In the genomic region with DNA sequence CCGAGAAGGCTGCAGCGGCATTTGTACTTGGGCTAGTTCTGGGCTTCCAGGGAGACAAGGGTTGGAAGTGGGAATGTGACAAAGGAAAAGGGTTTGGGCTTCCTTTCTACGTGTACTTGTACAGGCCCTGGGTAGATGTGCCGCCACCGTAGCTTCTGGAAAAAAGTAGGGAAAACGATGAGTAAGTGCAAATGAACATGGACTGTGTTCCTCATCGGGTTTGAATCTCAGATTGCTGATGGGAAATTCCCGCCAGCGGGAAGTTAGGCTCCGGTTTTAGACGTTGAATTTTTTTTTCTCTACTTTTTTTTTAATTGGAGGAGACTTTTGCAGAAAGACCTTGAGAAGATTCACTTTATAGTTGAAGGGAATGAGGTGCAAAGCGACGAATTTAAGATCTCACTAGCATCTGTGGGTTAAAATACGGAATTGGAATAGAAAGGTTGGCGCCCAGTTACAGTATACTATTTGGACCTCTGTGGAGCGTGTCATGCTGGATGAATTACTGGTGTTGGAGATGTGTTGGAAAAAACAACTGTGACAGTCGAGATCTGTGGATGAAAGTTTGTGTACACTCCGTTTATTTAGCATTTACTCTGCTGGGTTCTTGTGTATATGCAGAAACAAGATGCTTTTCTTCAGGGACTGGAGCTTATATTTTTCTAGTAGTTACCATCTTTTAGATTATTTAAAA, we compare ENCODE assay signal across 8 cellular contexts. TPM values are rescaled to one million over a fixed set of nuclear protein-coding genes. Genes with fewer than 3 reads are reported as not detected.
DNase-seq lines count a peak whose midpoint lies in the region; ATAC-seq and TF ChIP-seq lines count a peak whose summit lies in the region.

No MANE protein-coding gene starts in this region.

- no peak overlapping the region for H2BK15ac ChIP-seq in IMR-90 (ENCODE audit: low read depth, low read length)

- peak overlapping the region; percentile 84 for H2AFZ ChIP-seq in IMR-90 (replicated peaks; ENCODE audit: low read length, poor library complexity)

- H2BK5ac ChIP-seq in IMR-90 (ENCODE audit: low read depth, low read length, poor library complexity, severe bottlenecking), result peak overlapping the region; percentile 71

- dilution Hi-C loops in IMR-90 (cut with HindIII; ENCODE audit: low sequenced_read_pairs, unreplicated experiment), result no loop called here

- H3K79me1 ChIP-seq in IMR-90 (ENCODE audit: low read depth in 1 of 2, low read length in 2 of 2), result peaks cover 0 to 7% of the 10 kb centered on the region in 2 experiments; a peak in 1 of 4 replicates

- no peak for TF ChIP-seq CTCF in IMR-90 (conservative IDR thresholded peaks at IDR 0.05; ENCODE audit: low read depth, low read length)
- TF ChIP-seq CTCF in left lung (IDR thresholded peaks at IDR 0.05), result no peak
- no peak for TF ChIP-seq CTCF in thyroid gland (IDR thresholded peaks at IDR 0.05)

- TF ChIP-seq POLR2A in IMR-90 (IDR thresholded peaks at IDR 0.05; ENCODE audit: low read depth, low read length) (no peak), thyroid gland (IDR thresholded peaks at IDR 0.05) (no peak)

- no peak overlapping the region for H4K5ac ChIP-seq in IMR-90 (ENCODE audit: low read depth, low read length)

- DNase-seq in Caki2 (ENCODE audit: low read depth) (peak; percentile 37), IMR-90 (peak; percentile 56), astrocyte of the hippocampus (ENCODE audit: low read depth, low spot score) (peak; percentile 54), left lung (no peak), thyroid gland (no peak)
- no peak for DNase-seq in activated CD8-positive, alpha-beta memory T cell treated with anti-CD3 and anti-CD28 coated beads for 24 hours

- peaks cover 57% of the 10 kb centered on the region for H4K20me1 ChIP-seq in IMR-90 (ENCODE audit: insufficient read depth, low read length)

- H3K4me3 ChIP-seq in IMR-90 (ENCODE audit: insufficient read depth, low read depth, low read length) (peak overlapping the region; percentile 63), left lung (peak overlapping the region; percentile 76 to 79), thyroid gland (replicated peaks in 1 of 3) (peak overlapping the region; percentile 32 to 89 (median 46))

- POLR2A ChIA-PET in IMR-90 (lab: Charles Lee; ENCODE audit: unreplicated experiment), result no interaction called here

- no peak overlapping the region for H2BK20ac ChIP-seq in IMR-90 (ENCODE audit: low read depth, low read length)

- in situ Hi-C loops in Caki2 (cut with HindIII; ENCODE audit: low pct_unique_long_range_greater_than_20kb, low sequenced_read_pairs), result no loop called here
- in situ Hi-C loops in IMR-90 (cut with MboI; ENCODE audit: low sequenced_read_pairs), result no loop called here

- no peaks in the 10 kb centered on the region for H3K9me3 ChIP-seq in IMR-90 (ENCODE audit: control insufficient read depth, insufficient read depth, low read length)
- H3K9me3 ChIP-seq in left lung, result no peaks in the 10 kb centered on the region
- H3K9me3 ChIP-seq in thyroid gland, result no peaks in the 10 kb centered on the region

- 0% methylated on average over 9 of the region's 18 CpGs; no CpG with 5 or more reads in 1 of the 2 experiments for WGBS in IMR-90 (ENCODE audit: extremely low coverage in 2 of 2, insufficient read length in 1 of 2), 2 experiments
- WGBS in thyroid gland, 2 donors, result 2 to 5% methylated on average over 18 of the region's 18 CpGs

- H3K56ac ChIP-seq in IMR-90 (ENCODE audit: extremely low read depth, insufficient read depth, low read length), result peak overlapping the region; percentile 45; the same call in 1 of the 2 replicates

- no peaks in the 10 kb centered on the region; the same call in 1 of the 2 replicates for H3K9me1 ChIP-seq in IMR-90 (ENCODE audit: insufficient read depth, low read length)

- peaks cover 6% of the 10 kb centered on the region; the same call in 1 of the 2 replicates for H3K4me1 ChIP-seq in IMR-90 (ENCODE audit: control insufficient read depth, insufficient read depth, low read length)
- peaks cover 13 to 61% of the 10 kb centered on the region in 2 donors for H3K4me1 ChIP-seq in left lung
- H3K4me1 ChIP-seq in thyroid gland, result peaks cover 24 to 30% of the 10 kb centered on the region in 2 donors

- CTCF ChIA-PET in IMR-90 (lab: Yijun Ruan, JAX), result interaction anchor here (0.6 kb wide), 1 partner anchor 579 kb away, joined by 7 read pairs; no protein-coding TSS in a partner anchor

- peak overlapping the region; percentile 98 for H3K4me2 ChIP-seq in IMR-90 (ENCODE audit: low read depth, low read length)

- peak overlapping the region; percentile 78 for H3K14ac ChIP-seq in IMR-90 (replicated peaks; ENCODE audit: low read depth, low read length)

- H3K36me3 ChIP-seq in IMR-90 (ENCODE audit: control insufficient read depth, insufficient read depth, low read length) (no peaks in the 10 kb centered on the region; the same call in 1 of the 2 replicates), left lung (peaks cover 0 to 9% of the 10 kb centered on the region in 2 donors), thyroid gland (no peaks in the 10 kb centered on the region)

- H3K9ac ChIP-seq in IMR-90 (ENCODE audit: low read depth, low read length), result peak overlapping the region; percentile 94

- H3K23ac ChIP-seq in IMR-90 (ENCODE audit: low read depth, low read length), result peak overlapping the region; percentile 85

- H4K8ac ChIP-seq in IMR-90 (ENCODE audit: low read depth in 2 of 2, low read length in 2 of 2), result no peak overlapping the region; a peak in 1 of 4 replicates

- no peak overlapping the region for H2BK120ac ChIP-seq in IMR-90 (ENCODE audit: low read depth, low read length)

- ATAC-seq in IMR-90 (ENCODE audit: low read depth) (no peak), left lung (no peak), HG03159 (IDR thresholded peaks at IDR 0.05; ENCODE audit: unreplicated experiment) (no peak), GM18519 (IDR thresholded peaks at IDR 0.05; ENCODE audit: low FRiP score, unreplicated experiment) (no peak)

- H2AK5ac ChIP-seq in IMR-90 (ENCODE audit: low read depth, low read length), result 0 out of 2 replicates have a peak overlapping the region, but pooled peaks have one; percentile 2

- H3K18ac ChIP-seq in IMR-90 (ENCODE audit: low read depth, low read length), result no peak overlapping the region

- H3K27ac ChIP-seq in IMR-90 (ENCODE audit: insufficient read depth, low read length) (peak overlapping the region; percentile 79), left lung (peak overlapping the region; percentile 94 to 100), thyroid gland (peak overlapping the region; percentile 75 to 91 (median 90))

- H3K4ac ChIP-seq in IMR-90 (ENCODE audit: low read depth, low read length), result peak overlapping the region; percentile 26; the same call in 1 of the 2 replicates

- intact Hi-C loops in IMR-90 (cut with micrococcal nuclease) (loop anchor here (2.0 to 5.0 kb wide), 2 partner anchors 369 to 520 kb away; a partner anchor contains a TSS), left lung (cut with DNase I) (no loop called here), thyroid gland (cut with DNase I) (no loop called here)

- no peak overlapping the region for H4K91ac ChIP-seq in IMR-90 (ENCODE audit: insufficient read depth, low read depth, low read length)

- H3K27me3 ChIP-seq in IMR-90 (ENCODE audit: control insufficient read depth, insufficient read depth, low read length), result no peaks in the 10 kb centered on the region
- no peaks in the 10 kb centered on the region for H3K27me3 ChIP-seq in left lung
- no peaks in the 10 kb centered on the region for H3K27me3 ChIP-seq in thyroid gland

- BruUV-seq in IMR-90 (replicated peaks; lab: Mats Ljungman, UMichigan), result TSS peak; percentile 21

- peak overlapping the region; percentile 74 for H2AK9ac ChIP-seq in IMR-90 (replicated peaks; ENCODE audit: low read depth, low read length, poor library complexity)

- no peak for TF ChIP-seq RAD21 in IMR-90 (IDR thresholded peaks at IDR 0.05; ENCODE audit: low read length)

TF ChIP-seq in IMR-90, 13 proteins besides CTCF, POLR2A, EP300 and RAD21:
- TF ChIP-seq NFE2L2 (IDR thresholded peaks at IDR 0.05; ENCODE audit: low read depth, low read length) (no peak), FOS (IDR thresholded peaks at IDR 0.05; ENCODE audit: low read depth, low read length) (no peak), BHLHE40 (IDR thresholded peaks at IDR 0.05; ENCODE audit: low read depth, low read length) (no peak), MAFK (IDR thresholded peaks at IDR 0.05; ENCODE audit: low read depth, low read length) (peak; percentile 55)
- TF ChIP-seq, protein P1, sequence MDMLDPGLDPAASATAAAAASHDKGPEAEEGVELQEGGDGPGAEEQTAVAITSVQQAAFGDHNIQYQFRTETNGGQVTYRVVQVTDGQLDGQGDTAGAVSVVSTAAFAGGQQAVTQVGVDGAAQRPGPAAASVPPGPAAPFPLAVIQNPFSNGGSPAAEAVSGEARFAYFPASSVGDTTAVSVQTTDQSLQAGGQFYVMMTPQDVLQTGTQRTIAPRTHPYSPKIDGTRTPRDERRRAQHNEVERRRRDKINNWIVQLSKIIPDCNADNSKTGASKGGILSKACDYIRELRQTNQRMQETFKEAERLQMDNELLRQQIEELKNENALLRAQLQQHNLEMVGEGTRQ (IDR thresholded peaks at IDR 0.05; ENCODE audit: low read depth, low read length), result no peak

RNA-seq across cellular contexts. Expression of a gene that starts 1.3 kb away (rescaled TPM):
- total RNA-seq in Caki2 (2014; rRNA removed; shearing (Covaris generic); ENCODE audit: low replicate concordance), result 55.1 and 91.9 TPM in 2 replicates
- total RNA-seq in IMR-90 (2012; rRNA removed) (272 and 482 TPM in 2 replicates), left lung (100 to 1,000 TPM; 150 to 207 TPM), thyroid gland (100 to 1,000 TPM in 3 of 4 donors, 10 to 100 TPM in 1; 95.9 to 177 (median 131) TPM)
- 32.8 and 40.2 TPM in 2 replicates for polyA plus RNA-seq in IMR-90 (2012; rRNA removed)
- polyA plus RNA-seq in IMR-90 (2012; cell fraction: cytosol; rRNA removed), result 11.6 and 22.4 TPM in 2 replicates
- polyA plus RNA-seq in IMR-90 (2012; cell fraction: nucleus; rRNA removed; ENCODE audit: low replicate concordance), result 6.2 and 28.5 TPM in 2 replicates

RNA-seq across cellular contexts. Expression of a gene that starts 14.6 kb away (rescaled TPM):
- 19.8 and 39.4 TPM in 2 replicates for total RNA-seq in Caki2 (2014; rRNA removed; shearing (Covaris generic); ENCODE audit: low replicate concordance)
- total RNA-seq in IMR-90 (2012; rRNA removed) (56.3 and 76.7 TPM in 2 replicates), left lung (10 to 100 TPM; 72.1 to 89.7 TPM), thyroid gland (100 to 1,000 TPM in 3 of 4 donors, 10 to 100 TPM in 1; 73.4 to 236 (median 157) TPM)
- 360 and 398 TPM in 2 replicates for polyA plus RNA-seq in IMR-90 (2012; rRNA removed)
- polyA plus RNA-seq in IMR-90 (2012; cell fraction: cytosol; rRNA removed), result 336 and 385 TPM in 2 replicates
- 87.4 and 97.2 TPM in 2 replicates for polyA plus RNA-seq in IMR-90 (2012; cell fraction: nucleus; rRNA removed; ENCODE audit: low replicate concordance)

Comparison
In these comparisons a context has a peak if more than half of its experiments do, and no peak if none do; other contexts are left out.
1. DNase-seq: peak in Caki2 (single experiment), IMR-90 (single experiment) and astrocyte of the hippocampus (single experiment); none in left lung (0 of 2), thyroid gland (0 of 2) and activated CD8-positive, alpha-beta memory T cell treated with anti-CD3 and anti-CD28 coated beads for 24 hours (single experiment).
2. Peak in every context shown above with its lines, with median percentiles within 50 percentile points of each other: H3K27ac ChIP-seq and H3K4me3 ChIP-seq.